In the genomic region with DNA sequence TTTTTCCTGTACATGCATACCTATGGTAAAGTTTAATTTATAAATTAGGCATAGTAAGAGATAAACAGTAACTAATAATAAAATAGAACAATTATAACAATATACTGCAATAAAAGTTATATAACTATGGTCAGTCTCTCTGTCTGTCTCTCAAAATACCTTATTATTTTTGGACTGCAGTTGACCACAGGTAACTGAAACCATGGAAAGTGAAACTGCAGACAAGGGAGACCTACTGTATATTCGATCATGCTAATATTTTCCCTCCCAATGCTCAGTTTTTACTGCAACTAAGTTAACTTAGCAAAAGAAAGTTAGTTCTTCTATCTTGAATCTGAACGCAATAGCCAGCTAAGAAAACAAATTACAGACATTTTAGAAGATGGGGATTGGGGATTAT, we compare ENCODE assay signal across 25 cellular contexts.
"Had no signal": no experiment of that assay in that cellular context is flagged by ENCODE, and none has a peak within 500 bp of the region (broad histone marks: within the 10 kb centered on the region; RNA-seq: fewer than 3 reads in every experiment).

No MANE protein-coding gene starts in this region.

- H2AFZ ChIP-seq: neural progenitor cell had no signal

- H3K4me3 ChIP-seq: lower lobe of right lung, neural progenitor cell, ovary, right atrium auricular region, right lobe of liver, stomach, testis, thyroid gland, transverse colon, upper lobe of left lung, vagina had no signal

- H3K27ac ChIP-seq: lower lobe of right lung, neural progenitor cell, neutrophil, ovary, right atrium auricular region, right lobe of liver, stomach, testis, transverse colon, upper lobe of left lung, vagina had no signal

- H3K4me2 ChIP-seq: neural progenitor cell had no signal

- ATAC-seq: left ventricle myocardium superior; lower lobe of right lung; natural killer cell; right lobe of liver; stimulated activated naive B cell treated with anti-CD40 and anti-IgM and Interleukin-4, amounts not matched to agents 10 μg/mL and 1 μg/mL and 100 μg/mL, for 72 hours; stimulated activated naive CD8-positive, alpha-beta T cell treated with anti-CD3 and anti-CD28 coated beads, Interleukin-15, Interleukin-2, amounts not matched to agents 100 U/mL and 50 U/mL, for 24 hours had no signal

- H3K36me3 ChIP-seq: neural progenitor cell, ovary, right atrium auricular region, thyroid gland, transverse colon, vagina had no signal

- H3K9me3 ChIP-seq: lower lobe of right lung, neutrophil, ovary, right atrium auricular region, right lobe of liver, stomach, testis, thyroid gland, transverse colon, upper lobe of left lung, vagina had no signal

- H3K4me1 ChIP-seq: lower lobe of right lung, neural progenitor cell, right atrium auricular region, right lobe of liver, stomach, testis, transverse colon, upper lobe of left lung, vagina had no signal

- H3K27me3 ChIP-seq: neural progenitor cell, neutrophil, ovary, right atrium auricular region, right lobe of liver, stomach, testis, thyroid gland, transverse colon, upper lobe of left lung, vagina had no signal

- DNase-seq: islet precursor cell; left ventricle myocardium superior; lower lobe of right lung; mammary epithelial cell; mesenchymal stem cell; naive B cell; natural killer cell; nephron progenitor cell; ovary; right lobe of liver; stimulated activated CD4-positive, alpha-beta T cell treated with anti-CD3 and anti-CD28 coated beads, Interleukin-12 subunit alpha, Interleukin-12 subunit beta, amount 100 ng/mL, for 4 hours; stimulated activated CD4-positive, alpha-beta T cell treated with anti-CD3 and anti-CD28 coated beads, Interleukin-15, amount 100 ng/mL, for 24 hours; stimulated activated CD4-positive, alpha-beta T cell treated with anti-CD3 and anti-CD28 coated beads, Interleukin-2, amount 100 ng/mL, for 24 hours; stimulated activated CD4-positive, alpha-beta T cell treated with anti-CD3 and anti-CD28 coated beads, Interleukin-4, amount 100 ng/mL, for 1 hour; stimulated activated naive B cell treated with anti-CD40 and anti-IgM and Interleukin-4, amounts not matched to agents 10 μg/mL and 1 μg/mL and 100 μg/mL, for 72 hours; stimulated activated naive CD8-positive, alpha-beta T cell treated with anti-CD3 and anti-CD28 coated beads, Interleukin-15, Interleukin-2, amounts not matched to agents 100 U/mL and 50 U/mL, for 24 hours; stomach; testis; transverse colon; upper lobe of left lung had no signal

- H3K9ac ChIP-seq: neural progenitor cell had no signal
